ENCODE assay signal across 24 cellular contexts in genomic region chr14:33812181-33812580, GRCh38.
"Had no signal": no experiment of that assay in that cellular context is flagged by ENCODE, and none has a peak within 500 bp of the region (broad histone marks: within the 10 kb centered on the region; RNA-seq: fewer than 3 reads in every experiment).

No MANE protein-coding gene starts in this region.

- H3K36me3 ChIP-seq: left ventricle myocardium inferior, ovary, right atrium auricular region, stomach, thyroid gland, transverse colon, upper lobe of left lung, vagina had no signal

- H3K9me3 ChIP-seq: left ventricle myocardium inferior, ovary, right atrium auricular region, stomach, testis, thyroid gland, transverse colon, upper lobe of left lung, vagina had no signal

- H3K27me3 ChIP-seq: ovary, right atrium auricular region, testis, thyroid gland, transverse colon, upper lobe of left lung, vagina had no signal

- H3K4me3 Mint-ChIP-seq: immature natural killer cell; mesothelial cell of epicardium; naive B cell; natural killer cell; stimulated activated naive B cell treated with anti-CD40 and anti-IgM and Interleukin-4, amounts not matched to agents 10 μg/mL and 1 μg/mL and 100 μg/mL, for 72 hours had no signal

- H3K4me1 Mint-ChIP-seq: immature natural killer cell; naive B cell; natural killer cell; stimulated activated naive B cell treated with anti-CD40 and anti-IgM and Interleukin-4, amounts not matched to agents 10 μg/mL and 1 μg/mL and 100 μg/mL, for 72 hours had no signal

- H3K4me1 ChIP-seq: left ventricle myocardium inferior, right atrium auricular region, stomach, testis, thyroid gland, transverse colon, vagina had no signal

- H3K27ac ChIP-seq: left ventricle myocardium inferior, ovary, right atrium auricular region, skin epidermis, stomach, testis, thyroid gland, transverse colon, upper lobe of left lung, vagina had no signal

- H3K9me3 Mint-ChIP-seq: mesothelial cell of epicardium; stimulated activated naive B cell treated with anti-CD40 and anti-IgM and Interleukin-4, amounts not matched to agents 10 μg/mL and 1 μg/mL and 100 μg/mL, for 72 hours had no signal

- DNase-seq: immature natural killer cell; kidney; left ventricle myocardium inferior; mesendoderm; naive B cell; natural killer cell; ovary; stimulated activated CD4-positive, alpha-beta T cell treated with anti-CD3 and anti-CD28 coated beads, Interleukin-12 subunit alpha, Interleukin-12 subunit beta, amount 100 ng/mL, for 4 hours; stimulated activated CD4-positive, alpha-beta T cell treated with anti-CD3 and anti-CD28 coated beads, Interleukin-15, amount 100 ng/mL, for 24 hours; stimulated activated CD4-positive, alpha-beta T cell treated with anti-CD3 and anti-CD28 coated beads, Interleukin-2, amount 100 ng/mL, for 24 hours; stimulated activated CD4-positive, alpha-beta T cell treated with anti-CD3 and anti-CD28 coated beads, Interleukin-4, amount 100 ng/mL, for 1 hour; stimulated activated naive B cell treated with anti-CD40 and anti-IgM and Interleukin-4, amounts not matched to agents 10 μg/mL and 1 μg/mL and 100 μg/mL, for 72 hours; stimulated activated naive CD8-positive, alpha-beta T cell treated with anti-CD3 and anti-CD28 coated beads, Interleukin-15, Interleukin-2, amounts not matched to agents 100 U/mL and 50 U/mL, for 24 hours; stomach; testis; thyroid gland; transverse colon; upper lobe of left lung had no signal

- H3K36me3 Mint-ChIP-seq: immature natural killer cell; mesothelial cell of epicardium; naive B cell; natural killer cell; stimulated activated naive B cell treated with anti-CD40 and anti-IgM and Interleukin-4, amounts not matched to agents 10 μg/mL and 1 μg/mL and 100 μg/mL, for 72 hours had no signal

- H3K27ac Mint-ChIP-seq: immature natural killer cell; mesothelial cell of epicardium; naive B cell; natural killer cell; progenitor cell of endocrine pancreas; stimulated activated naive B cell treated with anti-CD40 and anti-IgM and Interleukin-4, amounts not matched to agents 10 μg/mL and 1 μg/mL and 100 μg/mL, for 72 hours had no signal

- H3K4me3 ChIP-seq: left ventricle myocardium inferior, lung, ovary, right atrium auricular region, skin epidermis, stomach, testis, thyroid gland, transverse colon, upper lobe of left lung, vagina had no signal
